ENCODE assay signal across 11 cellular contexts in genomic region chr16:70681382-70682238, GRCh38. TPM values are rescaled to one million over a fixed set of nuclear protein-coding genes. Genes with fewer than 3 reads are reported as not detected.
DNase-seq lines count a peak whose midpoint lies in the region; ATAC-seq, FAIRE-seq and TF ChIP-seq lines count a peak whose summit lies in the region.
"Had no signal": no experiment of that assay in that cellular context is flagged by ENCODE, and none has a peak within 500 bp of the region (broad histone marks: within the 10 kb centered on the region; RNA-seq: fewer than 3 reads in every experiment).

No MANE protein-coding gene starts in this region.

- no TSS peak for BruUV-seq in Panc1 (replicated peaks; lab: Mats Ljungman, UMichigan)

- CTCF ChIA-PET in Panc1 (lab: Charles Lee) (interaction anchor here (1.3 kb wide), 1 partner anchor 90 kb away, joined by 4 read pairs; no protein-coding TSS in a partner anchor), T-cell (lab: Charles Lee) (no interaction called here)

- peak overlapping the region; percentile 30 for H3K4me3 Mint-ChIP-seq in mesothelial cell of epicardium
- H3K4me3 Mint-ChIP-seq in T-cell = no peak overlapping the region
- H3K4me3 Mint-ChIP-seq: activated CD4-positive, alpha-beta T cell treated with anti-CD3 and anti-CD28 coated beads for 36 hours had no signal

- H3K27ac ChIP-seq in Panc1 (ENCODE audit: low read length) (peak overlapping the region; percentile 34; the same call in 1 of the 2 replicates), esophagus (ENCODE audit: low read depth in 2 of 2, low read length in 1 of 2) (peak overlapping the region; percentile 51 to 63)
- H3K27ac ChIP-seq: brain microvascular endothelial cell had no signal

- WGBS in esophagus, 2 donors = 40 to 46% methylated on average over 13 of the region's 13 CpGs

- H3K27me3 Mint-ChIP-seq in mesothelial cell of epicardium (ENCODE audit: low read depth) (no peaks in the 10 kb centered on the region), T-cell (peaks cover 0 to 26% of the 10 kb centered on the region in 2 donors)

- ATAC-seq in Panc1 = no peak
- ATAC-seq in T-cell (replicated peaks in 1 of 4) = no peak
- ATAC-seq: activated CD4-positive, alpha-beta T cell treated with anti-CD3 and anti-CD28 coated beads for 36 hours had no signal

- no peak overlapping the region for H3K4me3 ChIP-seq in Panc1 (ENCODE audit: low read depth in 2 of 2, low read length in 2 of 2)
- H3K4me3 ChIP-seq in esophagus (ENCODE audit: low read depth in 1 of 2, low read length in 2 of 2) = no peak overlapping the region

- no peak for FAIRE-seq in GM19239 (lab: Jason Lieb, UNC)

- H3K9me3 ChIP-seq in Panc1 (ENCODE audit: control insufficient read depth, insufficient read depth, low read depth, low read length) (no peaks in the 10 kb centered on the region), esophagus (ENCODE audit: control insufficient read depth in 2 of 2, insufficient read depth in 1 of 2, low read depth in 1 of 2, low read length in 1 of 2) (no peaks in the 10 kb centered on the region)

- H3K27me3 ChIP-seq in Panc1 (ENCODE audit: control insufficient read depth, insufficient read depth, low read length) (no peaks in the 10 kb centered on the region), esophagus (ENCODE audit: control insufficient read depth in 1 of 2, insufficient read depth in 2 of 2, low read length in 2 of 2) (no peaks in the 10 kb centered on the region)
- H3K27me3 ChIP-seq: brain microvascular endothelial cell had no signal

- TF ChIP-seq CTCF in Panc1 (IDR thresholded peaks at IDR 0.05) (no peak), mesothelial cell of epicardium (IDR thresholded peaks at IDR 0.05; ENCODE audit: unreplicated experiment) (no peak)

- peaks cover 4% of the 10 kb centered on the region; the same call in 1 of the 2 replicates for H3K36me3 ChIP-seq in Panc1 (ENCODE audit: control insufficient read depth, insufficient read depth, low read length)
- peaks cover 4 to 42% of the 10 kb centered on the region in 2 donors for H3K36me3 ChIP-seq in esophagus (ENCODE audit: control insufficient read depth in 2 of 2, insufficient read depth in 2 of 2, low read length in 1 of 2)

- H3K27ac Mint-ChIP-seq in mesothelial cell of epicardium (peak overlapping the region; percentile 64), T-cell (no peak overlapping the region)
- H3K27ac Mint-ChIP-seq: activated CD4-positive, alpha-beta T cell treated with anti-CD3 and anti-CD28 coated beads for 36 hours had no signal

- H3K4me1 Mint-ChIP-seq in mesothelial cell of epicardium (peaks cover 28% of the 10 kb centered on the region), T-cell (peaks cover 0 to 10% (median 6%) of the 10 kb centered on the region in 3 donors)
- H3K4me1 Mint-ChIP-seq: activated CD4-positive, alpha-beta T cell treated with anti-CD3 and anti-CD28 coated beads for 36 hours had no signal

- peaks cover 28% of the 10 kb centered on the region for H3K4me1 ChIP-seq in Panc1 (ENCODE audit: control insufficient read depth, insufficient read depth, low read length)
- H3K4me1 ChIP-seq in esophagus (ENCODE audit: control insufficient read depth in 2 of 2, insufficient read depth in 2 of 2, low read length in 1 of 2) = peaks cover 19 to 44% of the 10 kb centered on the region in 2 donors

- H3K36me3 Mint-ChIP-seq in mesothelial cell of epicardium (peaks cover 7% of the 10 kb centered on the region), T-cell (no peaks in the 10 kb centered on the region)

- in situ Hi-C loops in Panc1 (cut with HindIII; ENCODE audit: low pct_unique_long_range_greater_than_20kb, low sequenced_read_pairs) = no loop called here

- POLR2A ChIA-PET in Panc1 (lab: Charles Lee) = no interaction called here
- POLR2A ChIA-PET in T-cell (lab: Charles Lee) = no interaction called here

- H3K9me3 Mint-ChIP-seq in mesothelial cell of epicardium (no peaks in the 10 kb centered on the region), T-cell (no peaks in the 10 kb centered on the region)

- intact Hi-C loops in Panc1 (cut with micrococcal nuclease; ENCODE audit: unreplicated experiment) = loop anchor here (5.0 kb wide), 1 partner anchor 91 kb away; no protein-coding TSS in a partner anchor

- DNase-seq in Panc1 (ENCODE audit: low read depth, low spot score) (no peak), mesothelial cell of epicardium (ENCODE audit: low spot score in 2 of 2, unreplicated experiment in 2 of 2) (no peak), superior temporal gyrus (ENCODE audit: extremely low spot score) (peak; percentile 85), OCI-M1 (lab: John Stamatoyannopoulos, UW) (no peak), T-cell (no peak), HCEC 1CT (no peak), GM19239 (ENCODE audit: insufficient read length, low spot score) (no peak)
- DNase-seq: activated CD4-positive, alpha-beta T cell treated with anti-CD3 and anti-CD28 coated beads for 36 hours; brain microvascular endothelial cell; Kasumi-1 had no signal

RNA-seq across cellular contexts. Expression of gene MTSS2, which starts 4.2 kb away (rescaled TPM):
- total RNA-seq in Panc1 (2021; ENCODE audit: unreplicated experiment) (55.7 TPM), mesothelial cell of epicardium (100 to 104 TPM (median 102 TPM) in 3 replicates), T-cell (1 to 10 TPM; 2.2 to 7.1 (median 5.1) TPM)
- 61.5 TPM for polyA plus RNA-seq in Panc1 (2012; ENCODE audit: insufficient read length)
- 10 to 100 TPM; 27.4 to 62.9 TPM for polyA plus RNA-seq in esophagus

RNA-seq across cellular contexts. Expression of gene IL34, which starts 35.3 kb away (rescaled TPM):
- total RNA-seq in Panc1 (2021; ENCODE audit: unreplicated experiment) = 5.8 TPM
- 7.1 TPM for polyA plus RNA-seq in Panc1 (2012; ENCODE audit: insufficient read length)
- polyA plus RNA-seq in esophagus = 10 to 100 TPM; 22.9 to 32.7 TPM
- total RNA-seq in mesothelial cell of epicardium = 1.3 to 2.1 TPM (median 1.4 TPM) in 3 replicates
- under 1 TPM in 3 of 5 donors, not detected in 2; 0.20 to 0.53 (median 0.45) TPM for total RNA-seq in T-cell
- total RNA-seq: activated CD4-positive, alpha-beta T cell treated with anti-CD3 and anti-CD28 coated beads for 36 hours had no signal
